10 cellular contexts compared by ENCODE assay signal in genomic region chrX:133444952-133445831, GRCh38. TPM values are rescaled to one million over a fixed set of nuclear protein-coding genes. Genes with fewer than 3 reads are reported as not detected.
A peak's percentile ranks its signal among the peaks of the same experiment; 100 is the strongest.
DNase-seq lines count a peak whose midpoint lies in the region; ATAC-seq and TF ChIP-seq lines count a peak whose summit lies in the region.
"Had no signal": no experiment of that assay in that cellular context is flagged by ENCODE, and none has a peak within 500 bp of the region (broad histone marks: within the 10 kb centered on the region; RNA-seq: fewer than 3 reads in every experiment).

No MANE protein-coding gene starts in this region.

- peak overlapping the region; percentile 7 for H3K4me3 ChIP-seq in choroid plexus epithelial cell (ENCODE audit: low read depth, low read length)

- intact Hi-C loops in Calu3 (cut with micrococcal nuclease; ENCODE audit: unreplicated experiment): loop anchor here (1.0 kb wide), 1 partner anchor 30 kb away; the partner anchor contains the start of gene GPC4

- H3K4me3 Mint-ChIP-seq in Calu3 (ENCODE audit: low read depth, unreplicated experiment): peak overlapping the region; percentile 72
- H3K4me3 Mint-ChIP-seq in nephron: peak overlapping the region; percentile 81 to 83 (median 82)

- DNase-seq in Calu3 (peak; percentile 34), NCI-H1930 (lab: John Stamatoyannopoulos, UW) (peak; percentile 7 to 31), choroid plexus epithelial cell (ENCODE audit: low read depth) (no peak), GM10248 (ENCODE audit: extremely low spot score) (no peak), HuH-7.5 (ENCODE audit: low spot score) (no peak), foreskin melanocyte (no peak)
- DNase-seq: erythroblast, NCI-H748 treated with DMSO at 0.1 percent for 48 hours had no signal

- BruUV-seq in Calu3 (replicated peaks; lab: Mats Ljungman, UMichigan): no TSS peak

- H3K27ac Mint-ChIP-seq in Calu3 (ENCODE audit: unreplicated experiment) (peak overlapping the region; percentile 34), nephron (peak overlapping the region; percentile 8 to 47 (median 25))

- POLR2A ChIA-PET in GM10248 (lab: Yijun Ruan, JAX): no interaction called here

- ATAC-seq in GM21447 (IDR thresholded peaks at IDR 0.05; ENCODE audit: unreplicated experiment): no peak

- peaks cover 7% of the 10 kb centered on the region for H3K36me3 Mint-ChIP-seq in Calu3 (ENCODE audit: insufficient read depth, unreplicated experiment)
- H3K36me3 Mint-ChIP-seq in nephron (ENCODE audit: low read depth): no peaks in the 10 kb centered on the region

- H3K4me1 Mint-ChIP-seq in Calu3 (ENCODE audit: low read depth, unreplicated experiment) (no peaks in the 10 kb centered on the region), nephron (peaks cover 34% of the 10 kb centered on the region)

- H3K27me3 Mint-ChIP-seq in Calu3 (ENCODE audit: unreplicated experiment): no peaks in the 10 kb centered on the region
- H3K27me3 Mint-ChIP-seq in nephron (ENCODE audit: low read depth): peaks cover 11% of the 10 kb centered on the region

- no peaks in the 10 kb centered on the region for H3K9me3 Mint-ChIP-seq in Calu3 (ENCODE audit: low read depth, unreplicated experiment)
- no peaks in the 10 kb centered on the region for H3K9me3 Mint-ChIP-seq in nephron

- CTCF ChIA-PET in Calu3 (lab: Charles Lee) (interaction anchor here (0.9 kb wide), 1 partner anchor 254 kb away, joined by 3 read pairs; no protein-coding TSS in a partner anchor), GM10248 (lab: Yijun Ruan, JAX) (interaction anchor here (0.9 kb wide), 1 partner anchor 8 kb away, joined by 3 read pairs; no protein-coding TSS in a partner anchor)

- no peak for TF ChIP-seq CTCF in Calu3 (IDR thresholded peaks at IDR 0.05; ENCODE audit: unreplicated experiment)
- TF ChIP-seq CTCF in choroid plexus epithelial cell (conservative IDR thresholded peaks at IDR 0.05; ENCODE audit: low read depth, low read length): no peak
- TF ChIP-seq CTCF in nephron (IDR thresholded peaks at IDR 0.05; ENCODE audit: unreplicated experiment in 3 of 3): no peak
- no peak for TF ChIP-seq CTCF in GM10248 (IDR thresholded peaks at IDR 0.05; ENCODE audit: control extremely low read depth, extremely low read depth, low read depth, missing control alignments)

RNA-seq across cellular contexts. Expression of gene GPC4, which starts 29.9 kb away (rescaled TPM):
- 21.8 and 26.2 TPM in 2 replicates for total RNA-seq in Calu3 (2022)

Comparison
In these comparisons a context has a peak if more than half of its experiments do, and no peak if none do; other contexts are left out.
1. DNase-seq: peak in Calu3 (single experiment) and NCI-H1930 (2 of 2); none in choroid plexus epithelial cell (single experiment), GM10248 (single experiment), HuH-7.5 (single experiment) and foreskin melanocyte (single experiment).